ENCODE assay signal across 1 cellular context in genomic region chr17:5485270-5486205, GRCh38.
TF ChIP-seq lines count a peak whose summit lies in the region.

DERL2 (minus strand) TSS chr17:5486178; CDS start chr17:5486161, 17 bp downstream.

TF ChIP-seq in HepG2, 621 proteins besides CTCF, POLR2A, EP300 and RAD21 (continued from another document and continues in another):
- TF ChIP-seq, protein P1, sequence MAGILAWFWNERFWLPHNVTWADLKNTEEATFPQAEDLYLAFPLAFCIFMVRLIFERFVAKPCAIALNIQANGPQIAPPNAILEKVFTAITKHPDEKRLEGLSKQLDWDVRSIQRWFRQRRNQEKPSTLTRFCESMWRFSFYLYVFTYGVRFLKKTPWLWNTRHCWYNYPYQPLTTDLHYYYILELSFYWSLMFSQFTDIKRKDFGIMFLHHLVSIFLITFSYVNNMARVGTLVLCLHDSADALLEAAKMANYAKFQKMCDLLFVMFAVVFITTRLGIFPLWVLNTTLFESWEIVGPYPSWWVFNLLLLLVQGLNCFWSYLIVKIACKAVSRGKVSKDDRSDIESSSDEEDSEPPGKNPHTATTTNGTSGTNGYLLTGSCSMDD (CRISPR knock-in tag; IDR thresholded peaks at IDR 0.05), result no peak
- TF ChIP-seq FLYWCH1 (CRISPR knock-in tag; IDR thresholded peaks at IDR 0.05), result no peak
- TF ChIP-seq RXRA (CRISPR knock-in tag; IDR thresholded peaks at IDR 0.05), result no peak
- no peak for TF ChIP-seq ZNF460 (CRISPR knock-in tag; IDR thresholded peaks at IDR 0.05; ENCODE audit: borderline replicate concordance)
- peak; percentile 30 for TF ChIP-seq SAP130 (CRISPR knock-in tag; IDR thresholded peaks at IDR 0.05; ENCODE audit: low read depth)
- no peak for TF ChIP-seq ZNF383 (CRISPR knock-in tag; IDR thresholded peaks at IDR 0.05; ENCODE audit: borderline replicate concordance)
- no peak for TF ChIP-seq RBM22 (optimal IDR thresholded peaks at IDR 0.05; ENCODE audit: low read length)
- TF ChIP-seq ZNF788 (CRISPR knock-in tag; IDR thresholded peaks at IDR 0.05; ENCODE audit: borderline replicate concordance), result peak; percentile 19; the same call in 1 of the 2 replicates
- TF ChIP-seq RFX5 (IDR thresholded peaks at IDR 0.05; ENCODE audit: low read depth, low read length), result no peak
- TF ChIP-seq KDM3A (CRISPR knock-in tag; IDR thresholded peaks at IDR 0.05; ENCODE audit: low read depth), result no peak
- TF ChIP-seq SAFB2 (CRISPR knock-in tag; IDR thresholded peaks at IDR 0.05; ENCODE audit: borderline replicate concordance, low read depth), result no peak
- TF ChIP-seq ZNF790 (CRISPR knock-in tag; IDR thresholded peaks at IDR 0.05; ENCODE audit: borderline replicate concordance), result no peak
- TF ChIP-seq ZC3H13 (CRISPR knock-in tag; IDR thresholded peaks at IDR 0.05), result no peak
- TF ChIP-seq GABPA (IDR thresholded peaks at IDR 0.05; ENCODE audit: low read depth, low read length), result peak; percentile 62
- TF ChIP-seq GABPA (CRISPR knock-in tag; IDR thresholded peaks at IDR 0.05; ENCODE audit: low read depth), result peak; percentile 58; the same call in 1 of the 2 replicates
- no peak for TF ChIP-seq ARNT (IDR thresholded peaks at IDR 0.05)
- no peak for TF ChIP-seq FOXA1 (IDR thresholded peaks at IDR 0.05)
- no peak for TF ChIP-seq FOXA1 (CRISPR knock-in tag; IDR thresholded peaks at IDR 0.05)
- TF ChIP-seq ZBTB37 (CRISPR knock-in tag; IDR thresholded peaks at IDR 0.05), result no peak
- TF ChIP-seq ZBTB1 (CRISPR knock-in tag; IDR thresholded peaks at IDR 0.05; ENCODE audit: borderline replicate concordance), result no peak
- TF ChIP-seq HNRNPL (IDR thresholded peaks at IDR 0.05; ENCODE audit: low read depth, low read length), result no peak
- no peak for TF ChIP-seq RBAK (CRISPR knock-in tag; IDR thresholded peaks at IDR 0.05)
- TF ChIP-seq POGZ (CRISPR knock-in tag; IDR thresholded peaks at IDR 0.05), result no peak
- no peak for TF ChIP-seq PHF21A (CRISPR knock-in tag; IDR thresholded peaks at IDR 0.05)
- TF ChIP-seq, protein P2, sequence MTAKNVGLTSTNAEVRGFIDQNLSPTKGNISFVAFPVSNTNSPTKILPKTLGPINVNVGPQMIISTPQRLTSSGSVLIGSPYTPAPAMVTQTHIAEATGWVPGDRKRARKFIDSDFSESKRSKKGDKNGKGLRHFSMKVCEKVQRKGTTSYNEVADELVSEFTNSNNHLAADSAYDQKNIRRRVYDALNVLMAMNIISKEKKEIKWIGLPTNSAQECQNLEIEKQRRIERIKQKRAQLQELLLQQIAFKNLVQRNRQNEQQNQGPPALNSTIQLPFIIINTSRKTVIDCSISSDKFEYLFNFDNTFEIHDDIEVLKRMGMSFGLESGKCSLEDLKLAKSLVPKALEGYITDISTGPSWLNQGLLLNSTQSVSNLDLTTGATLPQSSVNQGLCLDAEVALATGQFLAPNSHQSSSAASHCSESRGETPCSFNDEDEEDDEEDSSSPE (CRISPR knock-in tag; IDR thresholded peaks at IDR 0.05), result peak; percentile 31; the same call in 1 of the 2 replicates
- no peak for TF ChIP-seq ZBTB7B (CRISPR knock-in tag; IDR thresholded peaks at IDR 0.05)
- peak; percentile 81 for TF ChIP-seq GATAD1 (CRISPR knock-in tag; IDR thresholded peaks at IDR 0.05)
- TF ChIP-seq ZFP41 (CRISPR knock-in tag; IDR thresholded peaks at IDR 0.05; ENCODE audit: borderline replicate concordance), result no peak
- no peak for TF ChIP-seq ZNF83 (CRISPR knock-in tag; IDR thresholded peaks at IDR 0.05; ENCODE audit: borderline replicate concordance)
- TF ChIP-seq, protein P3, sequence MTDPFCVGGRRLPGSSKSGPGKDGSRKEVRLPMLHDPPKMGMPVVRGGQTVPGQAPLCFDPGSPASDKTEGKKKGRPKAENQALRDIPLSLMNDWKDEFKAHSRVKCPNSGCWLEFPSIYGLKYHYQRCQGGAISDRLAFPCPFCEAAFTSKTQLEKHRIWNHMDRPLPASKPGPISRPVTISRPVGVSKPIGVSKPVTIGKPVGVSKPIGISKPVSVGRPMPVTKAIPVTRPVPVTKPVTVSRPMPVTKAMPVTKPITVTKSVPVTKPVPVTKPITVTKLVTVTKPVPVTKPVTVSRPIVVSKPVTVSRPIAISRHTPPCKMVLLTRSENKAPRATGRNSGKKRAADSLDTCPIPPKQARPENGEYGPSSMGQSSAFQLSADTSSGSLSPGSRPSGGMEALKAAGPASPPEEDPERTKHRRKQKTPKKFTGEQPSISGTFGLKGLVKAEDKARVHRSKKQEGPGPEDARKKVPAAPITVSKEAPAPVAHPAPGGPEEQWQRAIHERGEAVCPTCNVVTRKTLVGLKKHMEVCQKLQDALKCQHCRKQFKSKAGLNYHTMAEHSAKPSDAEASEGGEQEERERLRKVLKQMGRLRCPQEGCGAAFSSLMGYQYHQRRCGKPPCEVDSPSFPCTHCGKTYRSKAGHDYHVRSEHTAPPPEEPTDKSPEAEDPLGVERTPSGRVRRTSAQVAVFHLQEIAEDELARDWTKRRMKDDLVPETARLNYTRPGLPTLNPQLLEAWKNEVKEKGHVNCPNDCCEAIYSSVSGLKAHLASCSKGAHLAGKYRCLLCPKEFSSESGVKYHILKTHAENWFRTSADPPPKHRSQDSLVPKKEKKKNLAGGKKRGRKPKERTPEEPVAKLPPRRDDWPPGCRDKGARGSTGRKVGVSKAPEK (CRISPR knock-in tag; IDR thresholded peaks at IDR 0.05; ENCODE audit: borderline replicate concordance), result no peak
- no peak for TF ChIP-seq ZNF589 (CRISPR knock-in tag; conservative IDR thresholded peaks at IDR 0.05)
- TF ChIP-seq ZNF841 (CRISPR knock-in tag; IDR thresholded peaks at IDR 0.05; ENCODE audit: borderline replicate concordance), result no peak
- TF ChIP-seq PCBP1 (IDR thresholded peaks at IDR 0.05; ENCODE audit: borderline replicate concordance, low read depth, low read length), result 0 out of 2 replicates have a peak, but pooled peaks have one; percentile 66
- no peak for TF ChIP-seq NFE2L2 (IDR thresholded peaks at IDR 0.05; ENCODE audit: low read length)
- no peak for TF ChIP-seq ZNF451 (CRISPR knock-in tag; IDR thresholded peaks at IDR 0.05)
- TF ChIP-seq PHF8 (CRISPR knock-in tag; IDR thresholded peaks at IDR 0.05), result peak; percentile 71; the same call in 1 of the 2 replicates
- no peak for TF ChIP-seq ZNF749 (CRISPR knock-in tag; IDR thresholded peaks at IDR 0.05; ENCODE audit: borderline replicate concordance)
- no peak for TF ChIP-seq ZNF44 (CRISPR knock-in tag; IDR thresholded peaks at IDR 0.05)
- TF ChIP-seq, protein P4, sequence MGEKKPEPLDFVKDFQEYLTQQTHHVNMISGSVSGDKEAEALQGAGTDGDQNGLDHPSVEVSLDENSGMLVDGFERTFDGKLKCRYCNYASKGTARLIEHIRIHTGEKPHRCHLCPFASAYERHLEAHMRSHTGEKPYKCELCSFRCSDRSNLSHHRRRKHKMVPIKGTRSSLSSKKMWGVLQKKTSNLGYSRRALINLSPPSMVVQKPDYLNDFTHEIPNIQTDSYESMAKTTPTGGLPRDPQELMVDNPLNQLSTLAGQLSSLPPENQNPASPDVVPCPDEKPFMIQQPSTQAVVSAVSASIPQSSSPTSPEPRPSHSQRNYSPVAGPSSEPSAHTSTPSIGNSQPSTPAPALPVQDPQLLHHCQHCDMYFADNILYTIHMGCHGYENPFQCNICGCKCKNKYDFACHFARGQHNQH (CRISPR knock-in tag; IDR thresholded peaks at IDR 0.05), result no peak
- TF ChIP-seq FOXP1 (IDR thresholded peaks at IDR 0.05), result no peak
- TF ChIP-seq FOXP1 (CRISPR knock-in tag; IDR thresholded peaks at IDR 0.05), result no peak
- TF ChIP-seq ZNF644 (CRISPR knock-in tag; IDR thresholded peaks at IDR 0.05; ENCODE audit: low read depth), result no peak
- TF ChIP-seq KIAA2018 (CRISPR knock-in tag; IDR thresholded peaks at IDR 0.05; ENCODE audit: borderline replicate concordance), result no peak
- TF ChIP-seq GLMP (CRISPR knock-in tag; IDR thresholded peaks at IDR 0.05; ENCODE audit: borderline replicate concordance), result no peak
- no peak for TF ChIP-seq ZNF350 (CRISPR knock-in tag; IDR thresholded peaks at IDR 0.05; ENCODE audit: borderline replicate concordance, low read depth)
- peak; percentile 34; the same call in 1 of the 2 replicates for TF ChIP-seq HOXA3 (CRISPR knock-in tag; IDR thresholded peaks at IDR 0.05)
- no peak for TF ChIP-seq ZBTB38 (CRISPR knock-in tag; IDR thresholded peaks at IDR 0.05)
- TF ChIP-seq HNRNPH1 (optimal IDR thresholded peaks at IDR 0.05; ENCODE audit: low read depth, low read length), result peak; percentile 48
- no peak for TF ChIP-seq RFX3 (CRISPR knock-in tag; IDR thresholded peaks at IDR 0.05)
- peak; percentile 26; the same call in 1 of the 2 replicates for TF ChIP-seq PATZ1 (CRISPR knock-in tag; IDR thresholded peaks at IDR 0.05)
- TF ChIP-seq HIVEP1 (CRISPR knock-in tag; IDR thresholded peaks at IDR 0.05), result no peak
- no peak for TF ChIP-seq ZNF614 (CRISPR knock-in tag; IDR thresholded peaks at IDR 0.05; ENCODE audit: borderline replicate concordance)
